Comparison of ENCODE assay signal across 19 cellular contexts in the genomic region with DNA sequence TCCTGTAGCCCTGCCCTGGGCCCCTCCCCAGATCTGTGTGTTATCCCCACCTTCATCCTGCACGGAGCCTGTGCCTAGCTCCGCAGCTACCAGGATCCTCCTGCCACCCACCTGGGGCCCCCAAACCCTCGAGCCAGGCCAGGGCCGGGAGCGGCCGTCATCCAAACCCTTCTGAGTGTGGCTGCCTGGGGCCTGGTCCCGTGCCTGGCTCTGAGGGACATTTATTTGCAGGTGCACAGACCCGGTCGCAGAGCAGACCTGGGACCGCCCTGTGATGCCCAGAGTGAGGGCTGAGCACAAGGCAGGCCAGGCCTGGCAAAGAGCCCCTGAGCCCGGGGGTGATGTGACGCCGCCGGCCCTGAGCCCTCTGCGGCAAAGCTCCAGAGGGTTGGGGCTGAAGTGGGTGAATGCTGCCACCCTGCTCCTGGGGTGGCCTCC. TPM values are rescaled to one million over a fixed set of nuclear protein-coding genes. Genes with fewer than 3 reads are reported as not detected.
A peak's percentile ranks its signal among the peaks of the same experiment; 100 is the strongest.
DNase-seq lines count a peak whose midpoint lies in the region; ATAC-seq and TF ChIP-seq lines count a peak whose summit lies in the region.
"Had no signal": no experiment of that assay in that cellular context is flagged by ENCODE, and none has a peak within 500 bp of the region (broad histone marks: within the 10 kb centered on the region; RNA-seq: fewer than 3 reads in every experiment).

No MANE protein-coding gene starts in this region.

- H3K4me3 ChIP-seq in H7 (ENCODE audit: insufficient read depth, low read depth, low read length): no peak overlapping the region
- H3K4me3 ChIP-seq in left lung: no peak overlapping the region
- no peak overlapping the region for H3K4me3 ChIP-seq in spleen
- H3K4me3 ChIP-seq: GM23338, Peyer's patch had no signal

- ATAC-seq in left lung: no peak
- no peak for ATAC-seq in HG03342 (IDR thresholded peaks at IDR 0.05; ENCODE audit: unreplicated experiment)
- ATAC-seq in GM21529 (IDR thresholded peaks at IDR 0.05; ENCODE audit: unreplicated experiment): no peak

- H3K9me3 ChIP-seq in left lung: no peaks in the 10 kb centered on the region
- no peaks in the 10 kb centered on the region for H3K9me3 ChIP-seq in spleen
- H3K9me3 ChIP-seq: Peyer's patch had no signal

- intact Hi-C loops in left lung (cut with DNase I) (no loop called here), spleen (cut with DNase I; ENCODE audit: low total_unique reads) (no loop called here)

- H3K27ac ChIP-seq in left lung (no peak overlapping the region), spleen (no peak overlapping the region)
- H3K27ac ChIP-seq: KMS-11, Peyer's patch had no signal

- no peak for TF ChIP-seq POLR2A in spleen (IDR thresholded peaks at IDR 0.05)

- no peaks in the 10 kb centered on the region for H3K27me3 ChIP-seq in H7 (ENCODE audit: control insufficient read depth, insufficient read depth, low read length)
- no peaks in the 10 kb centered on the region for H3K27me3 ChIP-seq in left lung
- no peaks in the 10 kb centered on the region for H3K27me3 ChIP-seq in spleen (replicated peaks in 1 of 7)
- H3K27me3 ChIP-seq: Peyer's patch had no signal

- no peaks in the 10 kb centered on the region for H3K36me3 ChIP-seq in H7 (replicated peaks; ENCODE audit: control insufficient read depth, insufficient read depth, low read length)
- H3K36me3 ChIP-seq in left lung: no peaks in the 10 kb centered on the region
- H3K36me3 ChIP-seq in spleen: no peaks in the 10 kb centered on the region
- H3K36me3 ChIP-seq: Peyer's patch had no signal

- H3K4me1 ChIP-seq in left lung (no peaks in the 10 kb centered on the region), spleen (peaks cover 5 to 33% (median 12%) of the 10 kb centered on the region in 6 donors)
- H3K4me1 ChIP-seq: Peyer's patch had no signal

- 91 to 96% (median 95%) methylated on average over 14 to 15 of the region's 15 CpGs for WGBS in spleen, 5 donors

- DNase-seq in D341Med (ENCODE audit: low spot score) (peak; percentile 17), H7 (peak; percentile 56), left lung (peak; percentile 28 to 58), spleen (peak; percentile 69), amygdala (lab: John Stamatoyannopoulos, UW) (no peak), GF-D8 (lab: John Stamatoyannopoulos, UW) (no peak)
- DNase-seq: CD4-positive, alpha-beta T cell; DND-41; GDM1; NCI-H1105; NCI-H187; NCI-H2171; NCI-H82; SHP77 treated with DMSO at 0.1 percent for 48 hours had no signal

- TF ChIP-seq CTCF in left lung (IDR thresholded peaks at IDR 0.05) (no peak), spleen (IDR thresholded peaks at IDR 0.05 in 8 of 11, conservative IDR thresholded peaks at IDR 0.05 in 3 of 11) (no peak)

RNA-seq across cellular contexts. Expression of a gene that starts 27.4 kb away (rescaled TPM):
- total RNA-seq in H7 (2014; rRNA removed; shearing (Covaris generic)): 21.0 and 29.2 TPM in 2 replicates
- total RNA-seq in left lung (10 to 100 TPM; 32.0 to 37.0 TPM), spleen (10 to 100 TPM; 24.7 to 41.3 (median 33.7) TPM)
- 10 to 100 TPM; 11.1 to 16.5 (median 11.7) TPM for polyA plus RNA-seq in spleen

Comparison
In these comparisons a context has a peak if more than half of its experiments do, and no peak if none do; other contexts are left out.
1. DNase-seq: peak in D341Med (single experiment), H7 (single experiment), left lung (2 of 2) and spleen (single experiment); none in amygdala (0 of 56) and GF-D8 (single experiment).